In the genomic region with DNA sequence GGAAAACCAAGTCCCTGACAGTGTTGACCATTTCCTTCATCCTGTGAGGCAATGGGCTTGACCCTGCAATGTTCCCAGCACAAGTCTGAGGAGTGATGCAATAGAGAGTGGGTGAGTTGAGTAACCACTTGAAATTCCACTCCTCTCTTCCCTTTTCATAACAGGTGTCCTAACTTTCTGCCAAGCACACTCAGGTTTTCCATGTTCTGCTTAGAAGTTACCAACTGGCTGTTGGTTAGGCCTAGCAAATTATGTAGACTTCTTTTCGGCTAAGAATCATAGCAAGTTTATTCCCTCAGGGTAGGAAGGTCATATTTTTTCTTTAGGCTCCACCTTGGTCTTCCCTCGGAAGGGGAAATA, we compare ENCODE assay signal across 8 cellular contexts. TPM values are rescaled to one million over a fixed set of nuclear protein-coding genes. Genes with fewer than 3 reads are reported as not detected.
DNase-seq lines count a peak whose midpoint lies in the region; ATAC-seq and TF ChIP-seq lines count a peak whose summit lies in the region.

No MANE protein-coding gene starts in this region.

- H3K4me3 ChIP-seq in adipocyte (ENCODE audit: low read length) = no peak overlapping the region
- no peak overlapping the region for H3K4me3 ChIP-seq in thyroid gland (replicated peaks in 1 of 3)

- H3K27ac ChIP-seq in thyroid gland = peak overlapping the region; percentile 98 to 100 (median 100)

- H3K9me3 Mint-ChIP-seq in T-helper 1 cell treated with Interleukin-12 subunit alpha and Interleukin-12 subunit beta and Interleukin-4 antibody, amounts not matched to agents 30 μg/mL and 1 μg/mL, for 36 hours = no peaks in the 10 kb centered on the region

- ATAC-seq in HG03469 (IDR thresholded peaks at IDR 0.05; ENCODE audit: unreplicated experiment) = no peak

- 46 to 47% methylated on average over 2 of the region's 2 CpGs for WGBS in thyroid gland, 2 donors

- intact Hi-C loops in thyroid gland (cut with DNase I) = no loop called here

- H3K27ac Mint-ChIP-seq in T-helper 1 cell treated with Interleukin-12 subunit alpha and Interleukin-12 subunit beta and Interleukin-4 antibody, amounts not matched to agents 30 μg/mL and 1 μg/mL, for 36 hours = peak overlapping the region; percentile 87

- peaks cover 8% of the 10 kb centered on the region for H3K36me3 Mint-ChIP-seq in T-helper 1 cell treated with Interleukin-12 subunit alpha and Interleukin-12 subunit beta and Interleukin-4 antibody, amounts not matched to agents 30 μg/mL and 1 μg/mL, for 36 hours (ENCODE audit: low read depth)

- H3K9me3 ChIP-seq in adipocyte (ENCODE audit: control insufficient read depth, low read length) (no peaks in the 10 kb centered on the region), thyroid gland (no peaks in the 10 kb centered on the region)

- H3K9ac ChIP-seq in adipocyte (ENCODE audit: low read length) = no peak overlapping the region

- TF ChIP-seq CTCF in thyroid gland (IDR thresholded peaks at IDR 0.05) = peak in 1 of 6 experiments; percentile 12

- peak in 1 of 2 donors; percentile 81 for TF ChIP-seq POLR2A in thyroid gland (IDR thresholded peaks at IDR 0.05)

- H3K4me1 Mint-ChIP-seq in T-helper 1 cell treated with Interleukin-12 subunit alpha and Interleukin-12 subunit beta and Interleukin-4 antibody, amounts not matched to agents 30 μg/mL and 1 μg/mL, for 36 hours (ENCODE audit: low read depth) = peaks cover 71% of the 10 kb centered on the region

- peaks cover 2% of the 10 kb centered on the region for H3K27me3 Mint-ChIP-seq in T-helper 1 cell treated with Interleukin-12 subunit alpha and Interleukin-12 subunit beta and Interleukin-4 antibody, amounts not matched to agents 30 μg/mL and 1 μg/mL, for 36 hours (ENCODE audit: low read depth)

- H3K36me3 ChIP-seq in adipocyte (ENCODE audit: control insufficient read depth, insufficient read depth, low read length, severe bottlenecking) (no peaks in the 10 kb centered on the region), thyroid gland (no peaks in the 10 kb centered on the region)

- H3K27me3 ChIP-seq in adipocyte (replicated peaks; ENCODE audit: control insufficient read depth, insufficient read depth, low read length) (no peaks in the 10 kb centered on the region), thyroid gland (no peaks in the 10 kb centered on the region)

- DNase-seq in T-helper 1 cell (no peak), adipocyte (ENCODE audit: low read depth) (peak; percentile 96), iPS-NIHi7 (ENCODE audit: extremely low spot score) (peak; percentile 16), thyroid gland (peak; percentile 72 to 79), foreskin melanocyte (no peak), NCI-H774 (lab: John Stamatoyannopoulos, UW) (no peak)

- peaks cover 68% of the 10 kb centered on the region for H3K4me1 ChIP-seq in adipocyte (ENCODE audit: control insufficient read depth, insufficient read depth, low read length)
- peaks cover 58 to 68% of the 10 kb centered on the region in 2 donors for H3K4me1 ChIP-seq in thyroid gland

- H3K4me3 Mint-ChIP-seq in T-helper 1 cell treated with Interleukin-12 subunit alpha and Interleukin-12 subunit beta and Interleukin-4 antibody, amounts not matched to agents 30 μg/mL and 1 μg/mL, for 36 hours = no peak overlapping the region

RNA-seq across cellular contexts. Expression of gene GNLY, which starts 11.5 kb away (rescaled TPM):
- 1 to 10 TPM in 1 of 4 donors, under 1 TPM in 2, not detected in 1; 0.22 to 3.6 (median 0.63) TPM for total RNA-seq in thyroid gland

RNA-seq across cellular contexts. Expression of gene SFTPB, which starts 37.7 kb away (rescaled TPM):
- total RNA-seq in thyroid gland = 100 to 1,000 TPM in 2 of 4 donors, 10 to 100 TPM in 2; 24.8 to 323 (median 116) TPM

RNA-seq across cellular contexts. Expression of gene ATOH8, which starts 48.1 kb away (rescaled TPM):
- total RNA-seq in thyroid gland = 100 to 1,000 TPM in 2 of 4 donors, 10 to 100 TPM in 2; 82.8 to 260 (median 167) TPM

Comparison
In these comparisons a context has a peak if more than half of its experiments do, and no peak if none do; other contexts are left out.
1. DNase-seq: peak in adipocyte (single experiment), iPS-NIHi7 (single experiment) and thyroid gland (2 of 2); none in T-helper 1 cell (0 of 5), foreskin melanocyte (single experiment) and NCI-H774 (single experiment).